Comparison of ENCODE assay signal across 8 cellular contexts in genomic region chr3:97971679-97972567, GRCh38. TPM values are rescaled to one million over a fixed set of nuclear protein-coding genes. Genes with fewer than 3 reads are reported as not detected.
DNase-seq lines count a peak whose midpoint lies in the region; ATAC-seq and TF ChIP-seq lines count a peak whose summit lies in the region.

Gene RIOX2, minus strand, starts transcription at chr3:97972431. Its CDS starts 4,838 bp downstream, at chr3:97967593.

- H4K20me1 ChIP-seq in osteoblast (ENCODE audit: insufficient read depth, low read length), result peaks cover 13% of the 10 kb centered on the region

- in situ Hi-C loops in KBM-7 (cut with MboI; ENCODE audit: low pct_unique_long_range_greater_than_20kb, low sequenced_read_pairs) (no loop called here), SK-MEL-5 (cut with HindIII; ENCODE audit: low pct_unique_long_range_greater_than_20kb, low sequenced_read_pairs) (no loop called here)

- H3K9me3 ChIP-seq in osteoblast (ENCODE audit: low read depth, low read length) (no peaks in the 10 kb centered on the region), thoracic aorta (no peaks in the 10 kb centered on the region)

- H3K4me2 ChIP-seq in osteoblast (ENCODE audit: insufficient read depth, low read length), result peak within 1 kb of the TSS; percentile 89

- TF ChIP-seq CTCF in osteoblast (IDR thresholded peaks at IDR 0.05; ENCODE audit: extremely low read depth, low read depth, low read length) (no peak), thoracic aorta (IDR thresholded peaks at IDR 0.05) (no peak)

- peak; percentile 92 for ATAC-seq in GM21717 (IDR thresholded peaks at IDR 0.05; ENCODE audit: unreplicated experiment)
- peak; percentile 75 for ATAC-seq in thoracic aorta (ENCODE audit: insufficient number of reproducible peaks, low FRiP score, low read depth)

- peak within 1 kb of the TSS; percentile 77 for H3K4me3 ChIP-seq in osteoblast (ENCODE audit: insufficient read depth, low read length)
- peak within 1 kb of the TSS; percentile 86 for H3K4me3 ChIP-seq in thoracic aorta

- H3K27ac ChIP-seq in osteoblast (ENCODE audit: low read depth, low read length) (peak within 1 kb of the TSS; percentile 50), thoracic aorta (peak within 1 kb of the TSS; percentile 46 to 57)

- no peaks in the 10 kb centered on the region for H3K27me3 ChIP-seq in osteoblast (ENCODE audit: insufficient read depth, low read length)
- H3K27me3 ChIP-seq in thoracic aorta (replicated peaks; ENCODE audit: insufficient read depth), result no peaks in the 10 kb centered on the region

- H3K79me2 ChIP-seq in osteoblast (ENCODE audit: insufficient read depth, low read length), result peaks cover 49% of the 10 kb centered on the region

- peaks cover 2% of the 10 kb centered on the region for H3K36me3 ChIP-seq in osteoblast (ENCODE audit: insufficient read depth, low read length)
- H3K36me3 ChIP-seq in thoracic aorta, result no peaks in the 10 kb centered on the region

- peaks cover 9% of the 10 kb centered on the region for H3K4me1 ChIP-seq in osteoblast (ENCODE audit: insufficient read depth, low read length)
- peaks cover 5 to 15% of the 10 kb centered on the region in 2 donors for H3K4me1 ChIP-seq in thoracic aorta (ENCODE audit: control insufficient read depth in 1 of 2, low read depth in 2 of 2)

- H2AFZ ChIP-seq in osteoblast (ENCODE audit: low read length), result peak within 1 kb of the TSS; percentile 88

- DNase-seq in EH (ENCODE audit: low read depth) (peak; percentile 74), KBM-7 (peak; percentile 74), SK-MEL-5 (ENCODE audit: low read depth, low spot score) (peak; percentile 68), glomerular endothelial cell (ENCODE audit: extremely low read depth, low read depth, low spot score) (no peak), osteoblast (ENCODE audit: insufficient read length, low spot score, missing footprints) (peak; percentile 94), thoracic aorta (ENCODE audit: low spot score) (no peak)
- peak; percentile 82 for DNase-seq in activated naive CD4-positive, alpha-beta T cell treated with Interleukin-2 at 50 U/mL for 16 hours

RNA-seq across cellular contexts. Expression of gene RIOX2, which starts in this region (rescaled TPM):
- total RNA-seq in SK-MEL-5 (2014; rRNA removed; shearing (Covaris generic)), result 45.9 and 47.8 TPM in 2 replicates
- polyA plus RNA-seq in SK-MEL-5 (2015; cell fraction: cytosol; rRNA removed), result 25.7 and 28.3 TPM in 2 replicates
- polyA plus RNA-seq in SK-MEL-5 (2015; cell fraction: nucleus; rRNA removed), result 60.8 and 89.1 TPM in 2 replicates
- 18.3 and 27.1 TPM in 2 replicates for total RNA-seq in glomerular endothelial cell
- total RNA-seq in osteoblast, result 27.1 and 28.0 TPM in 2 replicates
- total RNA-seq in thoracic aorta, result 10 to 100 TPM; 14.2 to 24.8 TPM

Comparison
In these comparisons a context has a peak if more than half of its experiments do, and no peak if none do; other contexts are left out.
1. DNase-seq: peak in EH (single experiment), KBM-7 (single experiment), SK-MEL-5 (single experiment), activated naive CD4-positive, alpha-beta T cell treated with Interleukin-2 at 50 U/mL for 16 hours (single experiment) and osteoblast (single experiment); none in glomerular endothelial cell (single experiment) and thoracic aorta (single experiment).